9 cellular contexts compared by ENCODE assay signal in genomic region chr20:47361268-47361665, GRCh38. TPM values are rescaled to one million over a fixed set of nuclear protein-coding genes. Genes with fewer than 3 reads are reported as not detected.
DNase-seq lines count a peak whose midpoint lies in the region; ATAC-seq and TF ChIP-seq lines count a peak whose summit lies in the region.
"Had no signal": no experiment of that assay in that cellular context is flagged by ENCODE, and none has a peak within 500 bp of the region (broad histone marks: within the 10 kb centered on the region; RNA-seq: fewer than 3 reads in every experiment).

No MANE protein-coding gene starts in this region.

- H2AFZ ChIP-seq in H9 (ENCODE audit: low read length) (no peak overlapping the region), smooth muscle cell (ENCODE audit: low read depth) (no peak overlapping the region)

- no peak overlapping the region for H3T11ph ChIP-seq in H9 (ENCODE audit: low read length)

- peaks cover 2% of the 10 kb centered on the region for H3K79me1 ChIP-seq in H9 (ENCODE audit: insufficient read depth, low read depth, low read length, poor library complexity, severe bottlenecking)

- H3K9me3 ChIP-seq in H9 (ENCODE audit: control insufficient read depth, low read depth, low read length) = no peaks in the 10 kb centered on the region
- no peaks in the 10 kb centered on the region for H3K9me3 ChIP-seq in smooth muscle cell (replicated peaks; ENCODE audit: low read depth)

- H2BK120ac ChIP-seq in H9 (ENCODE audit: low read depth, low read length, poor library complexity, severe bottlenecking) = no peak overlapping the region

- no CpG with 5 or more reads among the region's 6 CpGs for WGBS in H9 (ENCODE audit: extremely low coverage, insufficient read length, low lambda C conversion rate)
- WGBS in adipose tissue, 3 donors = 57 to 84% (median 64%) methylated on average over 6 of the region's 6 CpGs
- 70% methylated on average over 6 of the region's 6 CpGs for WGBS in smooth muscle cell (ENCODE audit: low lambda C conversion rate)

- H3K9ac ChIP-seq in H9 (ENCODE audit: extremely low read depth, insufficient read length, low read length) (no peak overlapping the region), smooth muscle cell (ENCODE audit: low read depth) (peak overlapping the region; percentile 86)

- no peak overlapping the region for H2BK15ac ChIP-seq in H9 (ENCODE audit: low read depth, low read length)

- no peak for ATAC-seq in HG03135 (IDR thresholded peaks at IDR 0.05; ENCODE audit: unreplicated experiment)

- no peak overlapping the region for H2BK5ac ChIP-seq in H9 (ENCODE audit: insufficient read length, low read length)

- H2BK12ac ChIP-seq in H9 (ENCODE audit: insufficient read length, low read depth, low read length) = no peak overlapping the region

- no peaks in the 10 kb centered on the region for H3K23me2 ChIP-seq in H9 (ENCODE audit: insufficient read length, low read depth, low read length, poor library complexity, severe bottlenecking)

- no peak overlapping the region for H3K56ac ChIP-seq in H9 (ENCODE audit: insufficient read length, low read depth, low read length)

- H3K4me1 Mint-ChIP-seq in H9 = peaks cover 18 to 70% of the 10 kb centered on the region in 2 experiments

- H3K14ac ChIP-seq in H9 (ENCODE audit: insufficient read depth, low read length) = no peak overlapping the region

- no peak overlapping the region for H4K91ac ChIP-seq in H9 (ENCODE audit: insufficient read length, low read depth, low read length)

- H3K9me3 Mint-ChIP-seq in H9 = no peaks in the 10 kb centered on the region; a peak in 1 of 5 replicates
- H3K9me3 Mint-ChIP-seq: activated T-cell treated with anti-CD3 and anti-CD28 coated beads, Interleukin-2, amount 50 U/mL, for 24 hours had no signal

- peak overlapping the region; percentile 9 for H3K4me2 ChIP-seq in H9 (ENCODE audit: insufficient read depth, insufficient read length, low read length)
- peak overlapping the region; percentile 79 for H3K4me2 ChIP-seq in smooth muscle cell

- H3K36me3 Mint-ChIP-seq in H9 (ENCODE audit: insufficient read depth in 1 of 3, low read depth in 3 of 3) = peaks cover 14 to 44% (median 28%) of the 10 kb centered on the region in 3 experiments

- H2BK20ac ChIP-seq in H9 (ENCODE audit: low read depth, low read length, poor library complexity, severe bottlenecking) = no peak overlapping the region

- no peaks in the 10 kb centered on the region for H3K36me3 ChIP-seq in smooth muscle cell (ENCODE audit: low read depth)

- no peak overlapping the region for H3K4ac ChIP-seq in H9 (ENCODE audit: low read depth, low read length)

- H3K27me3 ChIP-seq in H9 (ENCODE audit: insufficient read depth, low read length) (no peaks in the 10 kb centered on the region), layer of hippocampus (ENCODE audit: control insufficient read depth, insufficient read depth, low read length) (no peaks in the 10 kb centered on the region), smooth muscle cell (ENCODE audit: low read depth) (no peaks in the 10 kb centered on the region)

- H3K27ac Mint-ChIP-seq in H9 = peak overlapping the region in 1 of 3 experiments; percentile 99; a peak in 6 of 7 replicates
- H3K27ac Mint-ChIP-seq: activated T-cell treated with anti-CD3 and anti-CD28 coated beads, Interleukin-2, amount 50 U/mL, for 24 hours had no signal

- H3K27me3 Mint-ChIP-seq in H9 (ENCODE audit: low read depth) = no peaks in the 10 kb centered on the region; the same call in 1 of the 2 replicates
- H3K27me3 Mint-ChIP-seq: activated T-cell treated with anti-CD3 and anti-CD28 coated beads, Interleukin-2, amount 50 U/mL, for 24 hours had no signal

- H3K23ac ChIP-seq in H9 (ENCODE audit: insufficient read length, low read depth, low read length) = no peak overlapping the region

- H3K4me1 ChIP-seq in H9 (ENCODE audit: insufficient read depth, low read length) (peaks cover 31% of the 10 kb centered on the region; the same call in 1 of the 2 replicates), smooth muscle cell (ENCODE audit: low read depth) (peaks cover 49% of the 10 kb centered on the region)

- H4K5ac ChIP-seq in H9 (ENCODE audit: insufficient read length, low read depth, low read length) = no peak overlapping the region

- H2AK5ac ChIP-seq in H9 (ENCODE audit: insufficient read length, low read length) = no peak overlapping the region

- H3F3A ChIP-seq in smooth muscle cell (ENCODE audit: low read depth) = peaks cover 39% of the 10 kb centered on the region

- no peak for DNase-seq in H9
- no peak for DNase-seq in smooth muscle cell (lab: John Stamatoyannopoulos, UW; ENCODE audit: unreplicated experiment)
- DNase-seq in activated CD4-positive, alpha-beta T cell treated with anti-CD3 and anti-CD28 coated beads, Interleukin-2, amount 50 U/mL, for 4 hours = no peak
- DNase-seq in NCI-H69 (lab: John Stamatoyannopoulos, UW) = no peak
- no peak for DNase-seq in posterior vena cava (ENCODE audit: low spot score)
- DNase-seq: activated T-cell treated with anti-CD3 and anti-CD28 coated beads, Interleukin-2, amount 50 U/mL, for 24 hours had no signal

- no peak overlapping the region for H3K18ac ChIP-seq in H9 (ENCODE audit: insufficient read length, low read depth, low read length)

- intact Hi-C loops in posterior vena cava (cut with DNase I) = no loop called here

- TF ChIP-seq CTCF in H9 (conservative IDR thresholded peaks at IDR 0.05) (no peak), smooth muscle cell (IDR thresholded peaks at IDR 0.05; ENCODE audit: borderline replicate concordance, insufficient read depth, poor library complexity, severe bottlenecking) (no peak)

- H3K27ac ChIP-seq in H9 (ENCODE audit: insufficient read length, low read depth, low read length) (peak overlapping the region; percentile 94), adipose tissue (ENCODE audit: low read depth, low read length) (peak overlapping the region; percentile 70), layer of hippocampus (ENCODE audit: low read depth, low read length) (peak overlapping the region; percentile 100), smooth muscle cell (ENCODE audit: low read depth) (peak overlapping the region; percentile 99)

- H3K4me3 Mint-ChIP-seq in H9 = peak overlapping the region; percentile 42 to 73
- H3K4me3 Mint-ChIP-seq: activated T-cell treated with anti-CD3 and anti-CD28 coated beads, Interleukin-2, amount 50 U/mL, for 24 hours had no signal

- H4K8ac ChIP-seq in H9 (replicated peaks; ENCODE audit: insufficient read length, low read depth, low read length) = no peak overlapping the region

- H3K4me3 ChIP-seq in smooth muscle cell = no peak overlapping the region

- peaks cover 40% of the 10 kb centered on the region; the same call in 1 of the 2 replicates for H3K79me2 ChIP-seq in H9 (ENCODE audit: insufficient read depth, low read length)
- H3K79me2 ChIP-seq in smooth muscle cell (ENCODE audit: low read depth) = peaks cover 2% of the 10 kb centered on the region

- no peaks in the 10 kb centered on the region for H4K20me1 ChIP-seq in H9 (ENCODE audit: control insufficient read depth, insufficient read depth, insufficient read length)
- no peaks in the 10 kb centered on the region for H4K20me1 ChIP-seq in smooth muscle cell (ENCODE audit: low read depth)

RNA-seq across cellular contexts. Expression of gene ZMYND8, which starts 4.8 kb away (rescaled TPM):
- 158 and 162 TPM in 2 replicates for total RNA-seq in H9 (2021)
- polyA plus RNA-seq in adipose tissue = 1 to 10 TPM; 5.0 to 9.1 (median 7.7) TPM
- 22.7 and 24.1 TPM in 2 replicates for total RNA-seq in smooth muscle cell
- 14.7 and 15.2 TPM in 2 replicates for polyA plus RNA-seq in smooth muscle cell
- 10 to 100 TPM; 28.0 to 29.3 TPM for total RNA-seq in posterior vena cava
